Comparison of ENCODE assay signal across 9 cellular contexts in the genomic region with DNA sequence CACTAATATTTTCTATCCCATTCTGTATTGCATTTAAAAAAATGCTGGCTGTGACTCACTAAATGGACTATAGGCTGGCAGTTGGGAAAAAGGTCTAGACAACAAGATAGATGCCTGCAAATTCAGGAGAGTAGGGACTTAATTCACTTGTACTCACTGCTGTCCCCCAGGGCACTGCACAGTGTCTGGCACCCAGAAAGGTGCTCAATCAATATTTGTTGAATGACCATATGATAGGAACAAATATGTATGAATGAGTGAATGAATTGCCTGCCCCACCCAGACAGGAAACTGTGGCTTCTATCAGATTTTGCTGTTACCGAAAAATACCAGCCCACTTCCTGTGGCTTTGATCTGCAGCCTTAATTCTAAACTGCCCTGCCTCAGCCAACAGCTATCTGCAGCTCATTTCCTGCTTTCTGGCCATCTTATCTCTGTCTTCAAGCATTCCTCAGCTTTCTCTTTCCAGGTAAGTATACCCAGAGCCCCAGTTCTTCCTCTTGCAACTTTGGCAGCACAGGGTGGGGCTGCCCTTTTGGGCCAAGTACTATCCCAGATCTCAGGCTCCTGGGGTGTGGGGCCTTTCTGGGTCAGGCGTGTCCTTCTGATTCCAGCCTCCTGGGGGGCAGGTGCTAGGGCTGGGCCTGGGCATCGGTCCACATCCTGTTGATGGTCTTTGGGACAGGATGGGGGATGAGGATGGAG. TPM values are rescaled to one million over a fixed set of nuclear protein-coding genes. Genes with fewer than 3 reads are reported as not detected.
DNase-seq lines count a peak whose midpoint lies in the region; ATAC-seq, FAIRE-seq and TF ChIP-seq lines count a peak whose summit lies in the region.
"Had no signal": no experiment of that assay in that cellular context is flagged by ENCODE, and none has a peak within 500 bp of the region (broad histone marks: within the 10 kb centered on the region; RNA-seq: fewer than 3 reads in every experiment).

No MANE protein-coding gene starts in this region.

- FAIRE-seq in GM12891 (lab: Jason Lieb, UNC) (peak; percentile 85), endothelial cell of umbilical vein (lab: Jason Lieb, UNC) (peak; percentile 48)

- intact Hi-C loops in endothelial cell of umbilical vein (cut with micrococcal nuclease): no loop called here

- no peaks in the 10 kb centered on the region for H4K20me1 ChIP-seq in endothelial cell of umbilical vein (replicated peaks; ENCODE audit: control insufficient read depth, extremely low read depth, insufficient read depth, low read length)

- dilution Hi-C loops in endothelial cell of umbilical vein (cut with MboI; ENCODE audit: extremely low pct_ligation_motif_present, low sequenced_read_pairs): no loop called here

- peaks cover 2% of the 10 kb centered on the region for H3K36me3 Mint-ChIP-seq in IgD-negative memory B cell

- CTCF ChIA-PET in endothelial cell of umbilical vein (lab: Charles Lee): interaction anchor here (2.4 kb wide), 1 partner anchor 16 kb away, joined by 19 read pairs; no protein-coding TSS in a partner anchor

- peaks cover 0 to 18% of the 10 kb centered on the region in 2 experiments for H3K27me3 ChIP-seq in endothelial cell of umbilical vein (ENCODE audit: control insufficient read depth in 2 of 2, insufficient read depth in 2 of 2, low read length in 2 of 2)

- peaks cover 4% of the 10 kb centered on the region for H3K27me3 Mint-ChIP-seq in IgD-negative memory B cell

- H3K79me2 ChIP-seq in endothelial cell of umbilical vein (ENCODE audit: control insufficient read depth, insufficient read depth, low read length): no peaks in the 10 kb centered on the region

- POLR2A ChIA-PET in endothelial cell of umbilical vein (lab: Charles Lee): no interaction called here

- H3K36me3 ChIP-seq in endothelial cell of umbilical vein (ENCODE audit: control insufficient read depth in 2 of 2, extremely low read depth in 1 of 2, insufficient read depth in 2 of 2, low read length in 2 of 2): no peaks in the 10 kb centered on the region
- H3K36me3 ChIP-seq: heart left ventricle had no signal

- no peak overlapping the region for H3K9ac ChIP-seq in endothelial cell of umbilical vein (replicated peaks; ENCODE audit: extremely low read depth, insufficient read depth, low read length)

- peak overlapping the region; percentile 24 to 75 (median 39) for H3K27ac Mint-ChIP-seq in IgD-negative memory B cell

- no peaks in the 10 kb centered on the region for H3K9me1 ChIP-seq in endothelial cell of umbilical vein (replicated peaks; ENCODE audit: control insufficient read depth, extremely low read depth, insufficient read depth, low read length)

- H3K4me3 ChIP-seq in endothelial cell of umbilical vein (replicated peaks in 1 of 3; ENCODE audit: insufficient read depth in 1 of 3, low read depth in 1 of 3, low read length in 3 of 3): no peak overlapping the region

- DNase-seq in GM12891 (ENCODE audit: insufficient read length, low spot score) (peak; percentile 70), endothelial cell of umbilical vein (ENCODE audit: low read depth, low spot score) (no peak), NCI-H524 treated with DMSO at 0.1 percent for 48 hours (lab: John Stamatoyannopoulos, UW) (no peak)
- DNase-seq in activated CD4-positive, CD25-positive, alpha-beta regulatory T cell treated with anti-CD3 and anti-CD28 coated beads, Interleukin-2, amount 50 U/mL, for 16 hours (ENCODE audit: low read depth, low spot score): peak; percentile 54
- peak; percentile 70 for DNase-seq in stimulated activated CD8-positive, alpha-beta memory T cell treated with anti-CD3 and anti-CD28 coated beads, Interleukin-4, amount 100 ng/mL, for 48 hours

- H2AFZ ChIP-seq in endothelial cell of umbilical vein (ENCODE audit: low read depth, low read length): no peak overlapping the region

- TF ChIP-seq CTCF in endothelial cell of umbilical vein (IDR thresholded peaks at IDR 0.05; ENCODE audit: extremely low read depth in 1 of 2, insufficient read depth in 1 of 2, low read depth in 1 of 2, low read length in 2 of 2): no peak

- TF ChIP-seq POLR2A in GM12891 (IDR thresholded peaks at IDR 0.05; ENCODE audit: low read depth, low read length) (no peak), endothelial cell of umbilical vein (IDR thresholded peaks at IDR 0.05; ENCODE audit: low read depth, low read length) (no peak)

- H3K4me1 Mint-ChIP-seq in IgD-negative memory B cell: peaks cover 34 to 41% (median 38%) of the 10 kb centered on the region in 3 donors

- H3K9me3 ChIP-seq in endothelial cell of umbilical vein (replicated peaks; ENCODE audit: control insufficient read depth, insufficient read depth, low read length): no peaks in the 10 kb centered on the region
- H3K9me3 ChIP-seq: heart left ventricle had no signal

- no peak for ATAC-seq in GM21786 (IDR thresholded peaks at IDR 0.05; ENCODE audit: unreplicated experiment)
- no peak for ATAC-seq in GM21576 (IDR thresholded peaks at IDR 0.05; ENCODE audit: unreplicated experiment)

- BruUV-seq in endothelial cell of umbilical vein (replicated peaks; lab: Mats Ljungman, UMichigan): no TSS peak

- H3K27ac ChIP-seq in endothelial cell of umbilical vein (ENCODE audit: insufficient read depth, low read depth, low read length): no peak overlapping the region

- H3K4me3 Mint-ChIP-seq in IgD-negative memory B cell: peak overlapping the region; percentile 52 to 90 (median 77)

- H3K4me2 ChIP-seq in endothelial cell of umbilical vein (ENCODE audit: insufficient read depth, low read length): no peak overlapping the region

- H3K4me1 ChIP-seq in endothelial cell of umbilical vein (ENCODE audit: control insufficient read depth, extremely low read depth, insufficient read depth, low read length): peaks cover 7% of the 10 kb centered on the region

- H3K9me3 Mint-ChIP-seq in IgD-negative memory B cell: no peaks in the 10 kb centered on the region

TF ChIP-seq in GM12891, 5 proteins besides CTCF, POLR2A, EP300 and RAD21:
- TF ChIP-seq SPI1 (IDR thresholded peaks at IDR 0.05; ENCODE audit: low read depth, low read length) (peak; percentile 54), POLR2AphosphoS5 (IDR thresholded peaks at IDR 0.05; ENCODE audit: low read depth, low read length) (no peak)

TF ChIP-seq in endothelial cell of umbilical vein, 7 proteins besides CTCF, POLR2A, EP300 and RAD21:
- peak; percentile 88 for TF ChIP-seq GATA2 (IDR thresholded peaks at IDR 0.05; ENCODE audit: insufficient read depth, insufficient read length, low read depth, low read length)
- no peak for TF ChIP-seq FOS (IDR thresholded peaks at IDR 0.05; ENCODE audit: borderline replicate concordance, insufficient read depth, low read length)

RNA-seq across cellular contexts. Expression of a gene that starts 15.3 kb away (rescaled TPM):
- 0.22 TPM for polyA plus RNA-seq in GM12891 (2012; ENCODE audit: low read depth, missing spikeins)
- polyA plus RNA-seq in IgD-negative memory B cell (not detected), endothelial cell of umbilical vein (not detected in 2 replicates)
- not detected in 2 replicates for total RNA-seq in endothelial cell of umbilical vein
- not detected in 2 replicates for polyA plus RNA-seq in endothelial cell of umbilical vein (2011; cell fraction: cytosol; rRNA removed)
- not detected in 2 replicates for polyA plus RNA-seq in endothelial cell of umbilical vein (2011; cell fraction: nucleus; rRNA removed)
- not detected in 2 replicates for polyA plus RNA-seq in endothelial cell of umbilical vein (2012)
- polyA minus RNA-seq in endothelial cell of umbilical vein: not detected in 2 replicates
- 10.8 TPM for polyA minus RNA-seq in endothelial cell of umbilical vein (2011; cell fraction: cytosol; rRNA and poly(A)+ RNA removed)
- not detected in 2 replicates for polyA minus RNA-seq in endothelial cell of umbilical vein (2011; cell fraction: nucleus; rRNA and poly(A)+ RNA removed)
- polyA plus RNA-seq: heart left ventricle had no signal

RNA-seq across cellular contexts. Expression of a gene that starts 48.5 kb away (rescaled TPM):
- 156 TPM for polyA plus RNA-seq in GM12891 (2012; ENCODE audit: low read depth, missing spikeins)
- polyA plus RNA-seq in IgD-negative memory B cell (257 TPM), endothelial cell of umbilical vein (0.18 and 0.25 TPM in 2 replicates)
- total RNA-seq in endothelial cell of umbilical vein: 0.30 TPM in 1 of 2 replicates, not detected in the other
- polyA plus RNA-seq in endothelial cell of umbilical vein (2011; cell fraction: cytosol; rRNA removed): 0.04 TPM in 1 of 2 replicates, not detected in the other
- polyA plus RNA-seq in endothelial cell of umbilical vein (2011; cell fraction: nucleus; rRNA removed): 0.14 TPM in 1 of 2 replicates, not detected in the other
- polyA plus RNA-seq in endothelial cell of umbilical vein (2012): not detected in 2 replicates
- polyA minus RNA-seq in endothelial cell of umbilical vein: 0.62 TPM in 1 of 2 replicates, not detected in the other
- not detected for polyA minus RNA-seq in endothelial cell of umbilical vein (2011; cell fraction: cytosol; rRNA and poly(A)+ RNA removed)
- polyA minus RNA-seq in endothelial cell of umbilical vein (2011; cell fraction: nucleus; rRNA and poly(A)+ RNA removed): not detected in 2 replicates

Comparison
In these comparisons a context has a peak if more than half of its experiments do, and no peak if none do; other contexts are left out.
1. DNase-seq: peak in GM12891 (single experiment), activated CD4-positive, CD25-positive, alpha-beta regulatory T cell treated with anti-CD3 and anti-CD28 coated beads, Interleukin-2, amount 50 U/mL, for 16 hours (single experiment) and stimulated activated CD8-positive, alpha-beta memory T cell treated with anti-CD3 and anti-CD28 coated beads, Interleukin-4, amount 100 ng/mL, for 48 hours (single experiment); none in endothelial cell of umbilical vein (single experiment) and NCI-H524 treated with DMSO at 0.1 percent for 48 hours (single experiment).
2. RNA of a gene that starts 48.5 kb away (polyA plus RNA-seq): 257 TPM in IgD-negative memory B cell (single experiment); 0.04 to 0.25 TPM in endothelial cell of umbilical vein; every median in the first group is over 100 times any median in the second.